27 cellular contexts compared by ENCODE assay signal in genomic region chr3:25566358-25566920, GRCh38.
A peak's percentile ranks its signal among the peaks of the same experiment; 100 is the strongest.
DNase-seq lines count a peak whose midpoint lies in the region; ATAC-seq, FAIRE-seq and TF ChIP-seq lines count a peak whose summit lies in the region.
"Had no signal": no experiment of that assay in that cellular context is flagged by ENCODE, and none has a peak within 500 bp of the region (broad histone marks: within the 10 kb centered on the region; RNA-seq: fewer than 3 reads in every experiment).

No MANE protein-coding gene starts in this region.

- H3K27me3 ChIP-seq in bronchial epithelial cell (ENCODE audit: control insufficient read depth, insufficient read depth, low read length) = no peaks in the 10 kb centered on the region
- H3K27me3 ChIP-seq in neural progenitor cell = no peaks in the 10 kb centered on the region
- H3K27me3 ChIP-seq: esophagus muscularis mucosa, gastroesophageal sphincter, ovary, Peyer's patch had no signal

- H3K27ac ChIP-seq in neural progenitor cell = no peak overlapping the region
- H3K27ac ChIP-seq: esophagus muscularis mucosa, gastroesophageal sphincter, ovary, Peyer's patch had no signal

- intact Hi-C loops in natural killer cell (cut with micrococcal nuclease) = no loop called here

- H3K4me1 Mint-ChIP-seq in neural progenitor cell (peaks cover 17% of the 10 kb centered on the region), natural killer cell (no peaks in the 10 kb centered on the region)
- H3K4me1 Mint-ChIP-seq: activated CD4-positive, alpha-beta T cell treated with anti-CD3 and anti-CD28 coated beads, Interleukin-2, amount 10 ng/mL, durations not matched to agents 7 days and 5 days; activated CD8-positive, alpha-beta memory T cell treated with anti-CD3 and anti-CD28 coated beads, Interleukin-2, amount 10 ng/mL, durations not matched to agents 7 days and 5 days; activated naive CD4-positive, alpha-beta T cell treated with anti-CD3 and anti-CD28 coated beads, Interleukin-2, amount 50 U/mL, for 24 hours; naive B cell had no signal

- H3K36me3 Mint-ChIP-seq in neural progenitor cell (no peaks in the 10 kb centered on the region), natural killer cell (no peaks in the 10 kb centered on the region)
- H3K36me3 Mint-ChIP-seq: activated CD8-positive, alpha-beta memory T cell treated with anti-CD3 and anti-CD28 coated beads, Interleukin-2, amount 10 ng/mL, durations not matched to agents 7 days and 5 days; activated naive CD4-positive, alpha-beta T cell treated with anti-CD3 and anti-CD28 coated beads, Interleukin-2, amount 50 U/mL, for 24 hours; naive B cell had no signal

- ATAC-seq in natural killer cell (no peak), HG03135 (IDR thresholded peaks at IDR 0.05; ENCODE audit: unreplicated experiment) (no peak)
- ATAC-seq: activated CD8-positive, alpha-beta memory T cell treated with anti-CD3 and anti-CD28 coated beads, Interleukin-2, amount 10 ng/mL, durations not matched to agents 7 days and 5 days; effector memory CD8-positive, alpha-beta T cell; gastroesophageal sphincter had no signal

- H3K4me3 ChIP-seq in AG09309 (ENCODE audit: control insufficient read depth, low read depth, low read length) (no peak overlapping the region), HFF-Myc (replicated peaks; ENCODE audit: low read depth, low read length) (no peak overlapping the region), bronchial epithelial cell (ENCODE audit: low read depth, low read length) (no peak overlapping the region), neural progenitor cell (no peak overlapping the region)
- H3K4me3 ChIP-seq: esophagus muscularis mucosa, gastroesophageal sphincter, ovary, Peyer's patch had no signal

- H3K9me3 Mint-ChIP-seq in neural progenitor cell (no peaks in the 10 kb centered on the region), natural killer cell (no peaks in the 10 kb centered on the region)
- H3K9me3 Mint-ChIP-seq: activated CD4-positive, alpha-beta T cell treated with anti-CD3 and anti-CD28 coated beads, Interleukin-2, amount 10 ng/mL, durations not matched to agents 7 days and 5 days; activated naive CD4-positive, alpha-beta T cell treated with anti-CD3 and anti-CD28 coated beads, Interleukin-2, amount 50 U/mL, for 24 hours; activated T-helper 1 cell treated with anti-CD3 and anti-CD28 coated beads, Interleukin-12 subunit alpha, Interleukin-12 subunit beta, Interleukin-2, Interleukin-4 antibody, amounts not matched to agents 30 ng/mL and 10 ng/mL and 1 ng/mL, durations not matched to agents 14 hours and 24 hours and 36 hours; effector memory CD8-positive, alpha-beta T cell had no signal

- no peaks in the 10 kb centered on the region for H3K79me2 ChIP-seq in neural progenitor cell (ENCODE audit: low read depth)

- H3K9ac ChIP-seq in neural progenitor cell = no peak overlapping the region

- no peaks in the 10 kb centered on the region for H3K9me3 ChIP-seq in neural progenitor cell (ENCODE audit: low read depth)
- H3K9me3 ChIP-seq: esophagus muscularis mucosa, gastroesophageal sphincter, ovary, Peyer's patch had no signal

- FAIRE-seq in bronchial epithelial cell (lab: Jason Lieb, UNC) = peak; percentile 79
- FAIRE-seq: colon, keratinocyte had no signal

- H3K4me3 Mint-ChIP-seq in neural progenitor cell = no peak overlapping the region
- H3K4me3 Mint-ChIP-seq in natural killer cell = no peak overlapping the region
- H3K4me3 Mint-ChIP-seq: activated CD4-positive, alpha-beta T cell treated with anti-CD3 and anti-CD28 coated beads, Interleukin-2, amount 10 ng/mL, durations not matched to agents 7 days and 5 days; activated CD8-positive, alpha-beta memory T cell treated with anti-CD3 and anti-CD28 coated beads, Interleukin-2, amount 10 ng/mL, durations not matched to agents 7 days and 5 days; activated naive CD4-positive, alpha-beta T cell treated with anti-CD3 and anti-CD28 coated beads, Interleukin-2, amount 50 U/mL, for 24 hours; activated T-helper 1 cell treated with anti-CD3 and anti-CD28 coated beads, Interleukin-12 subunit alpha, Interleukin-12 subunit beta, Interleukin-2, Interleukin-4 antibody, amounts not matched to agents 30 ng/mL and 10 ng/mL and 1 ng/mL, durations not matched to agents 14 hours and 24 hours and 36 hours; effector memory CD8-positive, alpha-beta T cell; naive B cell had no signal

- no peak overlapping the region for H2AFZ ChIP-seq in neural progenitor cell (replicated peaks)

- H3K27me3 Mint-ChIP-seq in neural progenitor cell (ENCODE audit: insufficient read depth, low read depth) (peaks cover 16% of the 10 kb centered on the region), natural killer cell (ENCODE audit: low read depth in 2 of 2) (peaks cover 0 to 3% of the 10 kb centered on the region in 2 donors)
- H3K27me3 Mint-ChIP-seq: activated CD4-positive, alpha-beta T cell treated with anti-CD3 and anti-CD28 coated beads, Interleukin-2, amount 10 ng/mL, durations not matched to agents 7 days and 5 days; activated naive CD4-positive, alpha-beta T cell treated with anti-CD3 and anti-CD28 coated beads, Interleukin-2, amount 50 U/mL, for 24 hours had no signal

- no peak overlapping the region for H3K4me2 ChIP-seq in neural progenitor cell

- H3K27ac Mint-ChIP-seq in neural progenitor cell (no peak overlapping the region), natural killer cell (no peak overlapping the region)
- H3K27ac Mint-ChIP-seq: activated CD4-positive, alpha-beta T cell treated with anti-CD3 and anti-CD28 coated beads, Interleukin-2, amount 10 ng/mL, durations not matched to agents 7 days and 5 days; activated CD8-positive, alpha-beta memory T cell treated with anti-CD3 and anti-CD28 coated beads, Interleukin-2, amount 10 ng/mL, durations not matched to agents 7 days and 5 days; activated naive CD4-positive, alpha-beta T cell treated with anti-CD3 and anti-CD28 coated beads, Interleukin-2, amount 50 U/mL, for 24 hours; activated T-helper 1 cell treated with anti-CD3 and anti-CD28 coated beads, Interleukin-12 subunit alpha, Interleukin-12 subunit beta, Interleukin-2, Interleukin-4 antibody, amounts not matched to agents 30 ng/mL and 10 ng/mL and 1 ng/mL, durations not matched to agents 14 hours and 24 hours and 36 hours; effector memory CD8-positive, alpha-beta T cell; naive B cell had no signal

- TF ChIP-seq CTCF in AG09309 (IDR thresholded peaks at IDR 0.05; ENCODE audit: control insufficient read depth, insufficient read depth, low read depth, low read length, missing control alignments) (peak; percentile 10), HFF-Myc (IDR thresholded peaks at IDR 0.05; ENCODE audit: low read depth, low read length, missing control alignments) (peak; percentile 16), bronchial epithelial cell (IDR thresholded peaks at IDR 0.05; ENCODE audit: insufficient read depth, low read length, severe bottlenecking) (no peak), neural progenitor cell (IDR thresholded peaks at IDR 0.05) (peak; percentile 14), natural killer cell (IDR thresholded peaks at IDR 0.05) (no peak)

- no peaks in the 10 kb centered on the region for H3K4me1 ChIP-seq in neural progenitor cell
- H3K4me1 ChIP-seq: Peyer's patch had no signal

- no peaks in the 10 kb centered on the region for H3F3A ChIP-seq in neural progenitor cell (ENCODE audit: low read depth)

- H3K36me3 ChIP-seq in bronchial epithelial cell (ENCODE audit: control insufficient read depth, insufficient read depth, low read length) (no peaks in the 10 kb centered on the region), neural progenitor cell (no peaks in the 10 kb centered on the region)
- H3K36me3 ChIP-seq: ovary, Peyer's patch had no signal

- DNase-seq in AG09309 (ENCODE audit: low read depth) = no peak
- no peak for DNase-seq in HFF-Myc (ENCODE audit: extremely low read depth, low read depth)
- no peak for DNase-seq in bronchial epithelial cell (ENCODE audit: low read depth)
- peak; percentile 19 for DNase-seq in neural progenitor cell (ENCODE audit: low spot score)
- DNase-seq in natural killer cell = no peak
- no peak for DNase-seq in NCI-H2029 (lab: John Stamatoyannopoulos, UW)
- DNase-seq: activated CD4-positive, alpha-beta T cell treated with anti-CD3 and anti-CD28 coated beads, Interleukin-2, amount 10 ng/mL, durations not matched to agents 7 days and 5 days; activated CD8-positive, alpha-beta memory T cell treated with anti-CD3 and anti-CD28 coated beads, Interleukin-2, amount 10 ng/mL, durations not matched to agents 7 days and 5 days; anterior cingulate cortex; DMS153; effector memory CD8-positive, alpha-beta T cell; GF-D8; mammary epithelial cell; naive B cell; NCI-H1417; NCI-H2107; NCI-H510A treated with DMSO at 0.1 percent for 48 hours; ovary; Peyer's patch; T-helper 2 cell had no signal

- H4K20me1 ChIP-seq in neural progenitor cell (ENCODE audit: low read depth) = no peaks in the 10 kb centered on the region

Comparison
In these comparisons a context has a peak if more than half of its experiments do, and no peak if none do; other contexts are left out.
1. CTCF ChIP-seq: peak in AG09309 (single experiment), HFF-Myc (single experiment) and neural progenitor cell (single experiment); none in bronchial epithelial cell (single experiment) and natural killer cell (single experiment).